Comparison of ENCODE assay signal across 8 cellular contexts in genomic region chr5:753567-754142, GRCh38. TPM values are rescaled to one million over a fixed set of nuclear protein-coding genes. Genes with fewer than 3 reads are reported as not detected.
A peak's percentile ranks its signal among the peaks of the same experiment; 100 is the strongest.
DNase-seq lines count a peak whose midpoint lies in the region; ATAC-seq and TF ChIP-seq lines count a peak whose summit lies in the region.
"Not testable (repeated sequence)": the region's sequence is repeated elsewhere in the genome, so short reads cannot be mapped to it uniquely, and the experiment has no call there.
"Had no signal": no experiment of that assay in that cellular context is flagged by ENCODE, and none has a peak within 500 bp of the region (broad histone marks: within the 10 kb centered on the region; RNA-seq: fewer than 3 reads in every experiment).

No MANE protein-coding gene starts in this region.

- H3K23ac ChIP-seq in H9 (ENCODE audit: insufficient read length, low read depth, low read length) = not testable (repeated sequence)

- H4K5ac ChIP-seq in H9 (ENCODE audit: insufficient read length, low read depth, low read length) = not testable (repeated sequence)

- H3K9ac ChIP-seq in H9 (ENCODE audit: extremely low read depth, insufficient read length, low read length) = not testable (repeated sequence)

- not testable (repeated sequence) for H3K56ac ChIP-seq in H9 (ENCODE audit: insufficient read length, low read depth, low read length)

- not testable (repeated sequence) for H3K79me1 ChIP-seq in H9 (ENCODE audit: insufficient read depth, low read depth, low read length, poor library complexity, severe bottlenecking)

- DNase-seq in CD4-positive, CD25-positive, alpha-beta regulatory T cell; H9: not testable (repeated sequence)
- peak; percentile 0 for DNase-seq in activated CD4-positive, alpha-beta T cell treated with anti-CD3 and anti-CD28 coated beads, Interleukin-2, amount 50 U/mL, for 1 hour
- DNase-seq in coronary artery (ENCODE audit: low spot score) (peak; percentile 22), mesenteric fat pad (ENCODE audit: low spot score) (peak; percentile 92)
- DNase-seq in stimulated activated CD8-positive, alpha-beta memory T cell treated with anti-CD3 and anti-CD28 coated beads, Interleukin-4, amount 100 ng/mL, for 48 hours = peak; percentile 22

- not testable (repeated sequence) for H3K4me3 Mint-ChIP-seq in CD4-positive, CD25-positive, alpha-beta regulatory T cell; H9
- peak overlapping the region; percentile 55 for H3K4me3 Mint-ChIP-seq in activated T-helper 17 cell treated with anti-CD3 and anti-CD28 coated beads, Interleukin-2, amount 50 U/mL, for 72 hours

- H3K9me3 Mint-ChIP-seq in CD4-positive, CD25-positive, alpha-beta regulatory T cell; H9; activated T-helper 17 cell treated with anti-CD3 and anti-CD28 coated beads, Interleukin-2, amount 50 U/mL, for 72 hours: not testable (repeated sequence)

- peak overlapping the region in 2 of 3 donors; percentile 16 to 33 for H3K27ac Mint-ChIP-seq in CD4-positive, CD25-positive, alpha-beta regulatory T cell
- H3K27ac Mint-ChIP-seq in H9 = not testable (repeated sequence)
- peak overlapping the region; percentile 90 for H3K27ac Mint-ChIP-seq in activated T-helper 17 cell treated with anti-CD3 and anti-CD28 coated beads, Interleukin-2, amount 50 U/mL, for 72 hours

- H2BK120ac ChIP-seq in H9 (ENCODE audit: low read depth, low read length, poor library complexity, severe bottlenecking) = not testable (repeated sequence)

- not testable (repeated sequence) for H3K4me2 ChIP-seq in H9 (ENCODE audit: insufficient read depth, insufficient read length, low read length)

- not testable (repeated sequence) for H3K27ac ChIP-seq in CD4-positive, CD25-positive, alpha-beta regulatory T cell (ENCODE audit: insufficient read depth, low read length, poor library complexity, severe bottlenecking); H9 (ENCODE audit: insufficient read length, low read depth, low read length); coronary artery

- not testable (repeated sequence) for H3K4ac ChIP-seq in H9 (ENCODE audit: low read depth, low read length)

- not testable (repeated sequence) for H2BK5ac ChIP-seq in H9 (ENCODE audit: insufficient read length, low read length)

- not testable (repeated sequence) for H4K8ac ChIP-seq in H9 (replicated peaks; ENCODE audit: insufficient read length, low read depth, low read length)

- not testable (repeated sequence) for TF ChIP-seq CTCF in H9 (conservative IDR thresholded peaks at IDR 0.05); coronary artery (IDR thresholded peaks at IDR 0.05)

- H3K4me1 ChIP-seq in CD4-positive, CD25-positive, alpha-beta regulatory T cell (ENCODE audit: control insufficient read depth, insufficient read depth, low read length, poor library complexity, severe bottlenecking) = peaks cover 14% of the 10 kb centered on the region
- not testable (repeated sequence) for H3K4me1 ChIP-seq in H9 (ENCODE audit: insufficient read depth, low read length)

- not testable (repeated sequence) for H3K4me1 Mint-ChIP-seq in CD4-positive, CD25-positive, alpha-beta regulatory T cell; H9; activated T-helper 17 cell treated with anti-CD3 and anti-CD28 coated beads, Interleukin-2, amount 50 U/mL, for 72 hours

- H4K20me1 ChIP-seq in H9 (ENCODE audit: control insufficient read depth, insufficient read depth, insufficient read length) = not testable (repeated sequence)

- not testable (repeated sequence) for H2BK12ac ChIP-seq in H9 (ENCODE audit: insufficient read length, low read depth, low read length)

- WGBS in H9 (ENCODE audit: extremely low coverage, insufficient read length, low lambda C conversion rate) = no CpG with 5 or more reads among the region's 19 CpGs

- H3K9me3 ChIP-seq in CD4-positive, CD25-positive, alpha-beta regulatory T cell (ENCODE audit: control insufficient read depth in 2 of 2, low read length in 2 of 2); H9 (ENCODE audit: control insufficient read depth, low read depth, low read length): not testable (repeated sequence)

- not testable (repeated sequence) for H3K36me3 ChIP-seq in CD4-positive, CD25-positive, alpha-beta regulatory T cell (ENCODE audit: control insufficient read depth, insufficient read depth, low read length)

- H3K27me3 ChIP-seq in CD4-positive, CD25-positive, alpha-beta regulatory T cell (ENCODE audit: control insufficient read depth, insufficient read depth, low read length); H9 (ENCODE audit: insufficient read depth, low read length): not testable (repeated sequence)

- not testable (repeated sequence) for H4K91ac ChIP-seq in H9 (ENCODE audit: insufficient read length, low read depth, low read length)

- H3K36me3 Mint-ChIP-seq in CD4-positive, CD25-positive, alpha-beta regulatory T cell; H9 (ENCODE audit: insufficient read depth in 1 of 3, low read depth in 3 of 3); activated T-helper 17 cell treated with anti-CD3 and anti-CD28 coated beads, Interleukin-2, amount 50 U/mL, for 72 hours (ENCODE audit: low read depth): not testable (repeated sequence)

- not testable (repeated sequence) for H2AFZ ChIP-seq in H9 (ENCODE audit: low read length)

- not testable (repeated sequence) for H2AK5ac ChIP-seq in H9 (ENCODE audit: insufficient read length, low read length)

- ATAC-seq in CD4-positive, CD25-positive, alpha-beta regulatory T cell (ENCODE audit: low read depth in 2 of 2) = not testable (repeated sequence)
- ATAC-seq in activated T-helper 17 cell treated with anti-CD3 and anti-CD28 coated beads, Interleukin-2, amount 50 U/mL, for 72 hours (replicated peaks) = peak; percentile 69

- H2BK20ac ChIP-seq in H9 (ENCODE audit: low read depth, low read length, poor library complexity, severe bottlenecking) = not testable (repeated sequence)

- not testable (repeated sequence) for H3T11ph ChIP-seq in H9 (ENCODE audit: low read length)

- peak overlapping the region; percentile 44; the same call in 1 of the 2 replicates for H3K14ac ChIP-seq in H9 (ENCODE audit: insufficient read depth, low read length)

- not testable (repeated sequence) for H3K79me2 ChIP-seq in H9 (ENCODE audit: insufficient read depth, low read length)

- H3K18ac ChIP-seq in H9 (ENCODE audit: insufficient read length, low read depth, low read length) = not testable (repeated sequence)

- not testable (repeated sequence) for H3K23me2 ChIP-seq in H9 (ENCODE audit: insufficient read length, low read depth, low read length, poor library complexity, severe bottlenecking)

- H3K27me3 Mint-ChIP-seq in CD4-positive, CD25-positive, alpha-beta regulatory T cell; H9 (ENCODE audit: low read depth); activated T-helper 17 cell treated with anti-CD3 and anti-CD28 coated beads, Interleukin-2, amount 50 U/mL, for 72 hours: not testable (repeated sequence)

- not testable (repeated sequence) for H2BK15ac ChIP-seq in H9 (ENCODE audit: low read depth, low read length)

- H3K4me3 ChIP-seq in CD4-positive, CD25-positive, alpha-beta regulatory T cell (ENCODE audit: low read depth, low read length); coronary artery: not testable (repeated sequence)

RNA-seq across cellular contexts. Expression of gene ZDHHC11B, which starts 30.9 kb away (rescaled TPM):
- total RNA-seq in CD4-positive, CD25-positive, alpha-beta regulatory T cell = 17.7 TPM
- not detected for polyA plus RNA-seq in CD4-positive, CD25-positive, alpha-beta regulatory T cell
- total RNA-seq in H9 (2021) = 0.86 and 1.4 TPM in 2 replicates
- total RNA-seq in activated T-helper 17 cell treated with anti-CD3 and anti-CD28 coated beads, Interleukin-2, amount 50 U/mL, for 72 hours = 1 to 10 TPM in 1 of 2 donors, under 1 TPM in 1; 0.30 to 7.0 TPM
- total RNA-seq in mesenteric fat pad = 6.9 TPM
- total RNA-seq: IMR-90 had no signal
